20 cellular contexts compared by ENCODE assay signal in genomic region chrX:29862126-29862664, GRCh38.
DNase-seq lines count a peak whose midpoint lies in the region; ATAC-seq, FAIRE-seq and TF ChIP-seq lines count a peak whose summit lies in the region.
"Had no signal": no experiment of that assay in that cellular context is flagged by ENCODE, and none has a peak within 500 bp of the region (broad histone marks: within the 10 kb centered on the region; RNA-seq: fewer than 3 reads in every experiment).

No MANE protein-coding gene starts in this region.

- H3K36me3 ChIP-seq in HepG2 (replicated peaks in 1 of 2; ENCODE audit: control insufficient read depth in 1 of 2, insufficient read depth in 2 of 2, low read length in 2 of 2) (no peaks in the 10 kb centered on the region), right lobe of liver (no peaks in the 10 kb centered on the region), K562 (ENCODE audit: control insufficient read depth, insufficient read depth, low read length) (no peaks in the 10 kb centered on the region), left lung (no peaks in the 10 kb centered on the region)
- H3K36me3 ChIP-seq: BLaER1 treated with 17β-estradiol and CSF1 and Interleukin-3, amounts not matched to agents 10 nM and 100 nM had no signal

- no peaks in the 10 kb centered on the region for H3K9me1 ChIP-seq in K562 (ENCODE audit: control insufficient read depth, insufficient read depth, low read length)

- TF ChIP-seq RAD21 in HepG2 (CRISPR knock-in tag; IDR thresholded peaks at IDR 0.05): no peak
- no peak for TF ChIP-seq RAD21 in K562 (CRISPR knock-in tag; conservative IDR thresholded peaks at IDR 0.05 in 1 of 2, IDR thresholded peaks at IDR 0.05 in 1 of 2)

- no peaks in the 10 kb centered on the region for H4K20me1 ChIP-seq in HepG2 (ENCODE audit: insufficient read depth, low read length)
- no peaks in the 10 kb centered on the region for H4K20me1 ChIP-seq in K562 (replicated peaks; ENCODE audit: control insufficient read depth, insufficient read depth, low read length)
- H4K20me1 ChIP-seq: BLaER1 treated with 17β-estradiol and CSF1 and Interleukin-3, amounts not matched to agents 10 nM and 100 nM had no signal

- H3K9ac ChIP-seq in HepG2 (ENCODE audit: insufficient read depth, low read depth, low read length) (no peak overlapping the region), K562 (ENCODE audit: insufficient read depth in 1 of 2, low read depth in 2 of 2, low read length in 2 of 2) (no peak overlapping the region)
- H3K9ac ChIP-seq: BLaER1 treated with 17β-estradiol and CSF1 and Interleukin-3, amounts not matched to agents 10 nM and 100 nM; KMS-11 had no signal

- no peak for TF ChIP-seq EP300 in HepG2 (IDR thresholded peaks at IDR 0.05; ENCODE audit: low read depth in 2 of 2, low read length in 2 of 2)
- no peak for TF ChIP-seq EP300 in HepG2 (CRISPR knock-in tag; IDR thresholded peaks at IDR 0.05; ENCODE audit: borderline replicate concordance)
- TF ChIP-seq EP300 in K562 (IDR thresholded peaks at IDR 0.05; ENCODE audit: low read length): no peak

- no peaks in the 10 kb centered on the region for H3K79me2 ChIP-seq in HepG2 (ENCODE audit: insufficient read depth, low read length)
- H3K79me2 ChIP-seq in K562 (ENCODE audit: control insufficient read depth, insufficient read depth, low read length): no peaks in the 10 kb centered on the region

- intact Hi-C loops in HepG2 (cut with micrococcal nuclease; ENCODE audit: unreplicated experiment): no loop called here
- intact Hi-C loops in right lobe of liver (cut with DNase I): no loop called here
- intact Hi-C loops in K562 (cut with micrococcal nuclease): no loop called here
- intact Hi-C loops in left lung (cut with DNase I): no loop called here

- no TSS peak for BruUV-seq in HepG2 (replicated peaks; lab: Mats Ljungman, UMichigan)
- BruUV-seq in K562 (replicated peaks; lab: Mats Ljungman, UMichigan): no TSS peak

- POLR2A ChIA-PET in HepG2 (lab: Yijun Ruan, JAX) (no interaction called here), K562 (lab: Yijun Ruan, JAX) (no interaction called here)

- H3K4me3 ChIP-seq in HepG2 (replicated peaks in 1 of 3; ENCODE audit: insufficient read depth in 1 of 3, low read depth in 2 of 3, low read length in 3 of 3) (no peak overlapping the region), right lobe of liver (no peak overlapping the region), K562 (no peak overlapping the region), left lung (no peak overlapping the region)
- H3K4me3 ChIP-seq: BLaER1 treated with 17β-estradiol and CSF1 and Interleukin-3, amounts not matched to agents 10 nM and 100 nM; GM23338 had no signal

- H3K4me1 ChIP-seq in HepG2 (ENCODE audit: insufficient read depth, low read length): no peaks in the 10 kb centered on the region
- H3K4me1 ChIP-seq in right lobe of liver: no peaks in the 10 kb centered on the region
- H3K4me1 ChIP-seq in K562 (replicated peaks in 1 of 2; ENCODE audit: control insufficient read depth in 2 of 2, insufficient read depth in 2 of 2, low read length in 2 of 2): no peaks in the 10 kb centered on the region
- no peaks in the 10 kb centered on the region for H3K4me1 ChIP-seq in left lung
- H3K4me1 ChIP-seq: BLaER1 treated with 17β-estradiol and CSF1 and Interleukin-3, amounts not matched to agents 10 nM and 100 nM had no signal

- H3K27ac ChIP-seq in HepG2 (ENCODE audit: extremely low read length, insufficient read depth, low read length) (no peak overlapping the region), right lobe of liver (no peak overlapping the region), K562 (ENCODE audit: extremely low read depth, low read depth, low read length) (no peak overlapping the region), left lung (no peak overlapping the region)
- H3K27ac ChIP-seq: BLaER1 treated with 17β-estradiol and CSF1 and Interleukin-3, amounts not matched to agents 10 nM and 100 nM; KMS-11 had no signal

- TF ChIP-seq CTCF in HepG2 (CRISPR knock-in tag; IDR thresholded peaks at IDR 0.05) (no peak), right lobe of liver (IDR thresholded peaks at IDR 0.05) (no peak), K562 (IDR thresholded peaks at IDR 0.05 in 2 of 3, conservative IDR thresholded peaks at IDR 0.05 in 1 of 3; ENCODE audit: insufficient read depth in 2 of 3, low read depth in 1 of 3, low read length in 3 of 3) (no peak), left lung (IDR thresholded peaks at IDR 0.05) (no peak)

- 26% methylated on average over 6 of the region's 6 CpGs for WGBS in HepG2 (ENCODE audit: low lambda C conversion rate)
- WGBS in right lobe of liver (ENCODE audit: insufficient coverage, low coverage, low lambda C conversion rate, missing lambda C conversion rate): 46% methylated on average over 6 of the region's 6 CpGs
- 2% methylated on average over 5 of the region's 6 CpGs for WGBS in K562 (ENCODE audit: insufficient coverage, low coverage, missing lambda C conversion rate)

- H3K9me3 ChIP-seq in HepG2 (ENCODE audit: low read length): no peaks in the 10 kb centered on the region
- H3K9me3 ChIP-seq in right lobe of liver: no peaks in the 10 kb centered on the region
- H3K9me3 ChIP-seq in K562 (replicated peaks; ENCODE audit: control insufficient read depth, insufficient read depth, low read depth, low read length): no peaks in the 10 kb centered on the region
- no peaks in the 10 kb centered on the region for H3K9me3 ChIP-seq in left lung
- H3K9me3 ChIP-seq: BLaER1 treated with 17β-estradiol and CSF1 and Interleukin-3, amounts not matched to agents 10 nM and 100 nM had no signal

- DNase-seq in HepG2 (ENCODE audit: low spot score): no peak
- no peak for DNase-seq in right lobe of liver
- no peak for DNase-seq in K562 (ENCODE audit: extremely low read depth in 1 of 4, low spot score in 3 of 4)
- DNase-seq in activated T-cell treated with anti-CD3 and anti-CD28 coated beads, Interleukin-2, amount 50 U/mL, for 48 hours: no peak
- no peak for DNase-seq in left lung
- DNase-seq in NCI-H748 treated with DMSO at 0.1 percent for 48 hours (lab: John Stamatoyannopoulos, UW): no peak
- DNase-seq in NCI-H2196 treated with DMSO at 0.1 percent for 48 hours (lab: John Stamatoyannopoulos, UW; ENCODE audit: unreplicated experiment): no peak
- DNase-seq: 8988T; Calu3; CD8-positive, alpha-beta T cell; DMS79 treated with DMSO at 0.1 percent for 48 hours; GF-D8; H7; HFFc6 had no signal

- no peak for FAIRE-seq in HepG2 (lab: Jason Lieb, UNC)
- no peak for FAIRE-seq in K562 (lab: Jason Lieb, UNC)
- FAIRE-seq: HTR-8/SVneo had no signal

- in situ Hi-C loops in HepG2 (cut with HindIII; ENCODE audit: extremely low pct_ligation_motif_present, low pct_unique_long_range_greater_than_20kb): no loop called here
- in situ Hi-C loops in K562 (cut with MboI): no loop called here

- CTCF ChIA-PET in HepG2 (lab: Yijun Ruan, JAX; ENCODE audit: low intra/inter-chr PET ratio, low total read pairs) (no interaction called here), K562 (lab: Yijun Ruan, JAX; ENCODE audit: low intra/inter-chr PET ratio) (no interaction called here)

- no peak overlapping the region for H3K4me2 ChIP-seq in HepG2 (ENCODE audit: low read depth, low read length)
- no peak overlapping the region for H3K4me2 ChIP-seq in K562 (ENCODE audit: insufficient read depth, low read length)
- H3K4me2 ChIP-seq: BLaER1 treated with 17β-estradiol and CSF1 and Interleukin-3, amounts not matched to agents 10 nM and 100 nM; GM23338; KMS-11 had no signal

- H2AFZ ChIP-seq in HepG2 (ENCODE audit: low read length): no peak overlapping the region
- no peak overlapping the region for H2AFZ ChIP-seq in K562 (ENCODE audit: low read depth, low read length)
- H2AFZ ChIP-seq: GM23338 had no signal

- H3K27me3 ChIP-seq in HepG2 (ENCODE audit: control insufficient read depth in 1 of 2, insufficient read depth in 2 of 2, low read length in 2 of 2) (no peaks in the 10 kb centered on the region), right lobe of liver (no peaks in the 10 kb centered on the region), K562 (ENCODE audit: control insufficient read depth in 2 of 2, insufficient read depth in 2 of 2, low read length in 2 of 2) (no peaks in the 10 kb centered on the region), left lung (no peaks in the 10 kb centered on the region)
- H3K27me3 ChIP-seq: BLaER1 treated with 17β-estradiol and CSF1 and Interleukin-3, amounts not matched to agents 10 nM and 100 nM had no signal

- no peak for ATAC-seq in HepG2
- ATAC-seq in right lobe of liver: no peak
- peak; percentile 45 for ATAC-seq in HG02870 (IDR thresholded peaks at IDR 0.05; ENCODE audit: unreplicated experiment)
- no peak for ATAC-seq in K562
- no peak for ATAC-seq in left lung
- ATAC-seq: CD8-positive, alpha-beta T cell; GM23338; HCT116 had no signal

- no peak for TF ChIP-seq POLR2A in HepG2 (IDR thresholded peaks at IDR 0.05; ENCODE audit: insufficient read depth in 1 of 2, low read depth in 2 of 2, low read length in 2 of 2)
- no peak for TF ChIP-seq POLR2A in right lobe of liver (IDR thresholded peaks at IDR 0.05)
- no peak for TF ChIP-seq POLR2A in K562 (conservative IDR thresholded peaks at IDR 0.05)

TF ChIP-seq in HepG2, 621 proteins besides CTCF, POLR2A, EP300 and RAD21:
- TF ChIP-seq MAFK (conservative IDR thresholded peaks at IDR 0.05 in 1 of 2, IDR thresholded peaks at IDR 0.05 in 1 of 2; ENCODE audit: low read length in 2 of 2) (peak; percentile 81 to 92), MAFF (IDR thresholded peaks at IDR 0.05; ENCODE audit: low read depth, low read length) (peak; percentile 86), SP140L (CRISPR knock-in tag; IDR thresholded peaks at IDR 0.05; ENCODE audit: borderline replicate concordance) (no peak)

TF ChIP-seq in K562, 482 proteins besides CTCF, POLR2A, EP300 and RAD21 (continues in another document):
- TF ChIP-seq ZNF316 (IDR thresholded peaks at IDR 0.05) (peak; percentile 37; the same call in 1 of the 2 replicates), SRSF9 (IDR thresholded peaks at IDR 0.05; ENCODE audit: borderline replicate concordance, low read depth, low read length) (no peak), MAFF (IDR thresholded peaks at IDR 0.05; ENCODE audit: low read length) (peak; percentile 55), MAFG (tag; conservative IDR thresholded peaks at IDR 0.05) (peak; percentile 32; the same call in 1 of the 2 replicates), C11orf30 (IDR thresholded peaks at IDR 0.05; ENCODE audit: low read depth) (peak; percentile 13; the same call in 1 of the 2 replicates), E2F5 (CRISPR knock-in tag; IDR thresholded peaks at IDR 0.05) (no peak), PCBP2 (IDR thresholded peaks at IDR 0.05; ENCODE audit: low read depth, low read length, poor library complexity, severe bottlenecking) (no peak)

Comparison
In these comparisons a context has a peak if more than half of its experiments do, and no peak if none do; other contexts are left out.
1. Of the 241 proteins assayed by ChIP-seq in both HepG2 and K562: peak only in HepG2: none; only in K562: MAFG; in both: MAFF and MAFK; in neither: 238.